In genomic region chr21:23452384-23453083, GRCh38 we compare ENCODE assay signal across 8 cellular contexts.
DNase-seq lines count a peak whose midpoint lies in the region; ATAC-seq, FAIRE-seq and TF ChIP-seq lines count a peak whose summit lies in the region.

No MANE protein-coding gene starts in this region.

- H3K4me1 Mint-ChIP-seq in GM23338, result no peaks in the 10 kb centered on the region

- H3K4me2 ChIP-seq in GM23338, result no peak overlapping the region

- peak; percentile 67 to 75 for TF ChIP-seq CTCF in GM23338 (conservative IDR thresholded peaks at IDR 0.05; ENCODE audit: low read depth in 2 of 2)

- H3K79me2 ChIP-seq in GM23338 (replicated peaks; ENCODE audit: insufficient read depth), result no peaks in the 10 kb centered on the region

- H3K27me3 ChIP-seq in GM23338 (ENCODE audit: insufficient read depth), result no peaks in the 10 kb centered on the region

- no peak overlapping the region for H2AFZ ChIP-seq in GM23338

- H3K4me3 Mint-ChIP-seq in GM23338, result no peak overlapping the region

- H3F3A ChIP-seq in GM23338 (replicated peaks; ENCODE audit: low read depth), result no peaks in the 10 kb centered on the region

- H3K27ac Mint-ChIP-seq in GM23338, result no peak overlapping the region

- no peak overlapping the region for H3K27ac ChIP-seq in GM23338 (ENCODE audit: low read depth)

- no peaks in the 10 kb centered on the region for H3K27me3 Mint-ChIP-seq in GM23338 (ENCODE audit: insufficient read depth, low read depth, poor library complexity)

- H3K36me3 ChIP-seq in GM23338 (ENCODE audit: insufficient read depth), result no peaks in the 10 kb centered on the region

- H3K4me1 ChIP-seq in GM23338 (ENCODE audit: insufficient read depth), result no peaks in the 10 kb centered on the region

- H3K4me3 ChIP-seq in GM23338, result peak overlapping the region; percentile 27; the same call in 1 of the 2 replicates

- peak; percentile 77 for FAIRE-seq in GM12891 (lab: Jason Lieb, UNC)

- peak; percentile 97 for ATAC-seq in GM23338
- peak; percentile 81 for ATAC-seq in left lobe of liver

- no peaks in the 10 kb centered on the region for H3K36me3 Mint-ChIP-seq in GM23338 (ENCODE audit: low read depth)

- H4K20me1 ChIP-seq in GM23338 (replicated peaks; ENCODE audit: insufficient read depth), result no peaks in the 10 kb centered on the region

- DNase-seq in GM12891 (ENCODE audit: insufficient read length, low spot score), result no peak
- DNase-seq in GM23338 (ENCODE audit: low spot score), result peak; percentile 83
- peak; percentile 11 for DNase-seq in NCI-H2171 (lab: John Stamatoyannopoulos, UW)
- no peak for DNase-seq in left lobe of liver (ENCODE audit: low spot score)
- no peak for DNase-seq in GM19240 (ENCODE audit: insufficient read length, low spot score)
- no peak for DNase-seq in activated CD8-positive, alpha-beta memory T cell treated with anti-CD3 and anti-CD28 coated beads, Interleukin-2, amount 50 U/mL, for 4 hours
- DNase-seq in NCI-H524 treated with DMSO at 0.1 percent for 48 hours (lab: John Stamatoyannopoulos, UW), result no peak
- DNase-seq in stimulated activated CD4-positive, alpha-beta T cell treated with anti-CD3 and anti-CD28 coated beads, Interleukin-12 subunit alpha, Interleukin-12 subunit beta, amount 100 ng/mL, for 4 hours, result no peak

- TF ChIP-seq POLR2A in GM12891 (IDR thresholded peaks at IDR 0.05; ENCODE audit: low read depth, low read length), result no peak

- H3K9me3 Mint-ChIP-seq in GM23338, result no peaks in the 10 kb centered on the region

- H3K9me2 ChIP-seq in GM23338 (ENCODE audit: insufficient read depth), result no peaks in the 10 kb centered on the region

TF ChIP-seq in GM12891, 5 proteins besides CTCF, POLR2A, EP300 and RAD21:
- TF ChIP-seq PAX5 (IDR thresholded peaks at IDR 0.05; ENCODE audit: insufficient read depth, low read length, severe bottlenecking), result no peak
- TF ChIP-seq TAF1 (IDR thresholded peaks at IDR 0.05; ENCODE audit: low read depth, low read length), result no peak
- TF ChIP-seq POU2F2 (IDR thresholded peaks at IDR 0.05; ENCODE audit: low read depth, low read length), result no peak
- TF ChIP-seq POLR2AphosphoS5 (IDR thresholded peaks at IDR 0.05; ENCODE audit: low read depth, low read length), result no peak
- TF ChIP-seq SPI1 (IDR thresholded peaks at IDR 0.05; ENCODE audit: low read depth, low read length), result no peak

TF ChIP-seq in GM23338, 12 proteins besides CTCF, POLR2A, EP300 and RAD21:
- TF ChIP-seq STAT1 (IDR thresholded peaks at IDR 0.05; ENCODE audit: unreplicated experiment) (no peak), REST (IDR thresholded peaks at IDR 0.05; ENCODE audit: unreplicated experiment) (no peak), NANOG (IDR thresholded peaks at IDR 0.05; ENCODE audit: borderline replicate concordance) (no peak), EZH2 (IDR thresholded peaks at IDR 0.05; ENCODE audit: low read depth, unreplicated experiment) (no peak), ZNF331 (CRISPR knock-in tag; IDR thresholded peaks at IDR 0.05; ENCODE audit: low read depth) (no peak), JUNB (IDR thresholded peaks at IDR 0.05; ENCODE audit: unreplicated experiment) (no peak), EZH2phosphoT487 (IDR thresholded peaks at IDR 0.05; ENCODE audit: unreplicated experiment) (no peak), ETS1 (IDR thresholded peaks at IDR 0.05) (no peak), ZNF114 (CRISPR knock-in tag; IDR thresholded peaks at IDR 0.05) (no peak), ZNF462 (CRISPR knock-in tag; IDR thresholded peaks at IDR 0.05) (no peak), POLR2AphosphoS5 (IDR thresholded peaks at IDR 0.05; ENCODE audit: low read depth) (no peak), CREB1 (CRISPR knock-in tag; IDR thresholded peaks at IDR 0.05; ENCODE audit: low read depth) (no peak)

Comparison
In these comparisons a context has a peak if more than half of its experiments do, and no peak if none do; other contexts are left out.
1. DNase-seq: peak in GM23338 (single experiment) and NCI-H2171 (single experiment); none in GM12891 (single experiment), left lobe of liver (single experiment), GM19240 (single experiment), activated CD8-positive, alpha-beta memory T cell treated with anti-CD3 and anti-CD28 coated beads, Interleukin-2, amount 50 U/mL, for 4 hours (single experiment), NCI-H524 treated with DMSO at 0.1 percent for 48 hours (single experiment) and stimulated activated CD4-positive, alpha-beta T cell treated with anti-CD3 and anti-CD28 coated beads, Interleukin-12 subunit alpha, Interleukin-12 subunit beta, amount 100 ng/mL, for 4 hours (single experiment).